8 cellular contexts compared by ENCODE assay signal in the genomic region with DNA sequence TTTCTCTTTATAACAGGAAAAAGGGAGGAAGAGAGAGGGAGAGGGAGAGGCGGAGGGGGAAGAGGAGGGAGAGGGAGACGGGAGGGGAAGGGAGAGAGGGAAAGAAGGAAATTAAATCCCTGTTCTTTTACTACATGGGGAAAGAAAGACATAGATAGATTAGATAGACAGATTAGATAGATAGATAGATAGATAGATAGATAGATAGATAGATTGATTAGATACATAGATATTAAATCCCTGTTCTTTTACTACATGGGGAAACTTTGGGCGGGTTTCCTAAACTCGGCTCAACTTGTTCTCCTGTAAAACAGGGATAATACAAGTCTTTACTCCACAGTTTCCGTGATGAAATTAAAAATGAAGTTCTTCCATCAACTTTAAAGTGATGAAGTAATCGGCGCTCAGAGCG. TPM values are rescaled to one million over a fixed set of nuclear protein-coding genes. Genes with fewer than 3 reads are reported as not detected.
A peak's percentile ranks its signal among the peaks of the same experiment; 100 is the strongest.
DNase-seq lines count a peak whose midpoint lies in the region; ATAC-seq and TF ChIP-seq lines count a peak whose summit lies in the region.

No MANE protein-coding gene starts in this region.

- H3K9me3 Mint-ChIP-seq in progenitor cell of endocrine pancreas (ENCODE audit: low read depth): peaks cover 10% of the 10 kb centered on the region

- ATAC-seq in HG03378 (IDR thresholded peaks at IDR 0.05; ENCODE audit: unreplicated experiment): no peak

- no peaks in the 10 kb centered on the region for H3K9me3 ChIP-seq in ES-I3 (ENCODE audit: control insufficient read depth, insufficient read depth, low read length)
- 0 out of 2 replicates have a peak, but pooled peaks cover 3% of the 10 kb centered on the region for H3K9me3 ChIP-seq in SJCRH30 (replicated peaks)

- TF ChIP-seq CTCF in fibroblast of mammary gland (conservative IDR thresholded peaks at IDR 0.05; ENCODE audit: control insufficient read depth, insufficient read depth, low read depth, low read length) (no peak), progenitor cell of endocrine pancreas (IDR thresholded peaks at IDR 0.05; ENCODE audit: unreplicated experiment) (no peak)

- DNase-seq in SJCRH30: no peak
- DNase-seq in fibroblast of mammary gland (ENCODE audit: low read depth): no peak
- no peak for DNase-seq in progenitor cell of endocrine pancreas (ENCODE audit: low spot score, unreplicated experiment)
- no peak for DNase-seq in NOMO-1 treated with DMSO at 0.1 percent for 48 hours (lab: John Stamatoyannopoulos, UW; ENCODE audit: unreplicated experiment)
- DNase-seq in NCI-H345 (lab: John Stamatoyannopoulos, UW): no peak
- no peak for DNase-seq in AG08396 (ENCODE audit: low spot score)

- H3K27ac Mint-ChIP-seq in progenitor cell of endocrine pancreas: peak overlapping the region; percentile 24

- H3K36me3 ChIP-seq in ES-I3 (ENCODE audit: insufficient read depth, low read length) (peaks cover 23% of the 10 kb centered on the region), SJCRH30 (peaks cover 29% of the 10 kb centered on the region)

- peak overlapping the region; percentile 94 for H3K27ac ChIP-seq in SJCRH30

- peak overlapping the region; percentile 93 for H3K4me3 ChIP-seq in SJCRH30
- H3K4me3 ChIP-seq in fibroblast of mammary gland (ENCODE audit: control insufficient read depth, low read depth, low read length): peak overlapping the region; percentile 91

- peak overlapping the region; percentile 95 for H3K4me3 Mint-ChIP-seq in progenitor cell of endocrine pancreas (ENCODE audit: low read depth)

- H3K9ac ChIP-seq in ES-I3 (ENCODE audit: low read depth, low read length): peak overlapping the region; percentile 99

- H3K36me3 Mint-ChIP-seq in progenitor cell of endocrine pancreas (ENCODE audit: insufficient read depth): peaks cover 19% of the 10 kb centered on the region

- no peaks in the 10 kb centered on the region for H3K27me3 ChIP-seq in SJCRH30

- no peaks in the 10 kb centered on the region for H3K27me3 Mint-ChIP-seq in progenitor cell of endocrine pancreas

- no peaks in the 10 kb centered on the region for H3K4me1 ChIP-seq in ES-I3 (ENCODE audit: insufficient read depth, low read length)
- no peaks in the 10 kb centered on the region for H3K4me1 ChIP-seq in SJCRH30

- peaks cover 2% of the 10 kb centered on the region for H3K4me1 Mint-ChIP-seq in progenitor cell of endocrine pancreas (ENCODE audit: low read depth)

RNA-seq across cellular contexts. Expression of gene RFWD3, which starts 0.7 kb away (rescaled TPM):
- total RNA-seq in SJCRH30 (2014; rRNA removed; shearing (Covaris generic)): 40.9 and 42.2 TPM in 2 replicates
- 40.3 and 48.4 TPM in 2 replicates for total RNA-seq in progenitor cell of endocrine pancreas

RNA-seq across cellular contexts. Expression of gene MLKL, which starts 34.6 kb away (rescaled TPM):
- total RNA-seq in SJCRH30 (2014; rRNA removed; shearing (Covaris generic)): not detected in 2 replicates
- 0.24 and 1.1 TPM in 2 replicates for total RNA-seq in progenitor cell of endocrine pancreas

RNA-seq across cellular contexts. Expression of gene GLG1, which starts 59.1 kb away (rescaled TPM):
- 45.4 and 54.3 TPM in 2 replicates for total RNA-seq in SJCRH30 (2014; rRNA removed; shearing (Covaris generic))
- total RNA-seq in progenitor cell of endocrine pancreas: 170 and 173 TPM in 2 replicates
